8 cellular contexts compared by ENCODE assay signal in the genomic region with DNA sequence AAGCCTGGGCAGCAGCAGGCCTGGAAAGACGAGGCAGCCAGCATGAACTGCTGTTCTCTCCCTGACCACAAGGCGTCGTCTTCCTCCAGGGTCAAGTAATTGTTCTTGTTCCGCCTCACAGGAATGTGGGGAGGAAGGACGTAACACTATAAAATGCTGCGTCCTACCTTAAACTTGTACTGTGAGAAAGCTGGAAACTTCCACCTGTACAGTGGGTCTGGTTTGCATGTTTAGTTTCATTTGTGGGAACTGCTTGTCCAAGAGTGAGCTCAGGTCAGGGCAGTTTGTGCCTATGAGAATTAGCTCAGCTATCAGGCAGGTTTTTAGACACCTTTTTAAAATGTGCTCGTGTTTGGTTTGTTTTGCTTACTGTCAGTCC. TPM values are rescaled to one million over a fixed set of nuclear protein-coding genes. Genes with fewer than 3 reads are reported as not detected.
DNase-seq lines count a peak whose midpoint lies in the region; ATAC-seq and TF ChIP-seq lines count a peak whose summit lies in the region.

No MANE protein-coding gene starts in this region.

- H3K4me2 ChIP-seq in OCI-LY7 (ENCODE audit: low read length) = no peak overlapping the region

- TF ChIP-seq CTCF in CD14-positive monocyte (IDR thresholded peaks at IDR 0.05) (peak; percentile 86), OCI-LY7 (conservative IDR thresholded peaks at IDR 0.05; ENCODE audit: low read length) (peak; percentile 84), MCF 10A (IDR thresholded peaks at IDR 0.05; ENCODE audit: unreplicated experiment) (peak; percentile 91)

- H3K4me1 Mint-ChIP-seq in CD14-positive monocyte = peaks cover 1% of the 10 kb centered on the region
- H3K4me1 Mint-ChIP-seq in MCF 10A (ENCODE audit: insufficient read depth, unreplicated experiment) = peaks cover 7% of the 10 kb centered on the region

- H3K27me3 Mint-ChIP-seq in CD14-positive monocyte (ENCODE audit: low read depth in 3 of 3) (peaks cover 0 to 3% (median 0%) of the 10 kb centered on the region in 3 donors), MCF 10A (ENCODE audit: insufficient read depth, unreplicated experiment) (no peaks in the 10 kb centered on the region)

- CTCF ChIA-PET in OCI-LY7 (lab: Charles Lee; ENCODE audit: unreplicated experiment) = interaction anchor here (1.0 to 1.2 kb wide), 2 partner anchors 53 to 56 kb away, joined by 3 read pairs; no protein-coding TSS in a partner anchor
- CTCF ChIA-PET in MCF 10A (lab: Yijun Ruan, JAX) = interaction anchor here (0.6 to 7.0 kb wide), 73 partner anchors 8 to 785 kb away, joined by 3 to 110 read pairs (median 5); a partner anchor contains a TSS

- BruUV-seq in OCI-LY7 (replicated peaks; lab: Mats Ljungman, UMichigan) (no TSS peak), MCF 10A (replicated peaks; lab: Mats Ljungman, UMichigan) (no TSS peak)

- H3K4me3 Mint-ChIP-seq in CD14-positive monocyte (no peak overlapping the region), MCF 10A (ENCODE audit: unreplicated experiment) (no peak overlapping the region)

- H3K27ac ChIP-seq in OCI-LY7 (ENCODE audit: low read depth, low read length, poor library complexity, severe bottlenecking) = no peak overlapping the region

- peak; percentile 66 for ATAC-seq in GM18511 (IDR thresholded peaks at IDR 0.05; ENCODE audit: unreplicated experiment)
- ATAC-seq in HG02981 (IDR thresholded peaks at IDR 0.05; ENCODE audit: unreplicated experiment) = peak; percentile 63

- intact Hi-C loops in CD14-positive monocyte (cut with micrococcal nuclease) = loop anchor here (5.0 to 10.0 kb wide), 2 partner anchors 318 to 321 kb away; no protein-coding TSS in a partner anchor
- intact Hi-C loops in OCI-LY7 (cut with micrococcal nuclease; ENCODE audit: unreplicated experiment) = loop anchor here (1.0 kb wide), 1 partner anchor 320 kb away; no protein-coding TSS in a partner anchor
- intact Hi-C loops in MCF 10A (cut with micrococcal nuclease) = loop anchor here (1.0 to 10.0 kb wide), 7 partner anchors 52 to 378 kb away; no protein-coding TSS in a partner anchor

- no peaks in the 10 kb centered on the region for H3K79me2 ChIP-seq in OCI-LY7 (ENCODE audit: insufficient read depth, low read depth, low read length)

- no peaks in the 10 kb centered on the region for H3K9me2 ChIP-seq in OCI-LY7 (ENCODE audit: insufficient read depth, low read length)

- POLR2A ChIA-PET in OCI-LY7 (lab: Charles Lee) (interaction anchor here (1.8 to 1.9 kb wide), 2 partner anchors 9 to 55 kb away, joined by 7 to 9 read pairs; a partner anchor contains a TSS), MCF 10A (lab: Yijun Ruan, JAX) (interaction anchor here (2.2 kb wide), 1 partner anchor 8 kb away, joined by 4 read pairs; no protein-coding TSS in a partner anchor)

- H3K4me1 ChIP-seq in OCI-LY7 (ENCODE audit: insufficient read depth, low read length, poor library complexity, severe bottlenecking) = no peaks in the 10 kb centered on the region

- H4K20me1 ChIP-seq in OCI-LY7 (ENCODE audit: insufficient read depth, low read length) = no peaks in the 10 kb centered on the region; the same call in 1 of the 2 replicates

- no peaks in the 10 kb centered on the region for H3K9me3 ChIP-seq in OCI-LY7 (ENCODE audit: low read length)

- H2AFZ ChIP-seq in OCI-LY7 (ENCODE audit: low read length) = no peak overlapping the region

- H3K36me3 ChIP-seq in OCI-LY7 (ENCODE audit: insufficient read depth, low read length) = peaks cover 21% of the 10 kb centered on the region; the same call in 1 of the 2 replicates

- H3K27ac Mint-ChIP-seq in CD14-positive monocyte = peak overlapping the region in 1 of 7 donors; percentile 6
- H3K27ac Mint-ChIP-seq in MCF 10A (ENCODE audit: low read depth, unreplicated experiment) = no peak overlapping the region

- H3K9me3 Mint-ChIP-seq in CD14-positive monocyte = peaks cover 0 to 1% (median 0%) of the 10 kb centered on the region in 7 donors
- no peaks in the 10 kb centered on the region for H3K9me3 Mint-ChIP-seq in MCF 10A (ENCODE audit: unreplicated experiment)

- H3K36me3 Mint-ChIP-seq in CD14-positive monocyte (peaks cover 36 to 40% of the 10 kb centered on the region in 2 donors), MCF 10A (ENCODE audit: insufficient read depth, unreplicated experiment) (peaks cover 37% of the 10 kb centered on the region)

- no peak overlapping the region for H3K4me3 ChIP-seq in OCI-LY7 (ENCODE audit: low read depth, low read length, poor library complexity, severe bottlenecking)

- DNase-seq in CD14-positive monocyte (ENCODE audit: low spot score) = peak; percentile 51
- peak; percentile 50 for DNase-seq in OCI-LY7 (ENCODE audit: low spot score)
- DNase-seq in MCF 10A (ENCODE audit: unreplicated experiment) = peak; percentile 75
- peak; percentile 80 for DNase-seq in kidney tubule cell (ENCODE audit: low spot score)
- DNase-seq in stimulated activated CD8-positive, alpha-beta memory T cell treated with anti-CD3 and anti-CD28 coated beads, Interleukin-2, amount 100 ng/mL, for 48 hours (ENCODE audit: low read depth in 2 of 2) = peak; percentile 2 to 13
- DNase-seq in stimulated activated naive CD4-positive, alpha-beta T cell (lab: John Stamatoyannopoulos, UW) = no peak

RNA-seq across cellular contexts. Expression of a gene that starts 55.2 kb away (rescaled TPM):
- polyA plus RNA-seq in CD14-positive monocyte = 10 to 100 TPM; 12.7 to 15.7 TPM
- 14.3 and 16.5 TPM in 2 replicates for total RNA-seq in OCI-LY7 (2014; rRNA removed; shearing (Covaris generic))
- total RNA-seq in OCI-LY7 (2022) (10.8 and 11.3 TPM in 2 replicates), MCF 10A (2022) (26.1 and 30.1 TPM in 2 replicates)

Comparison
In these comparisons a context has a peak if more than half of its experiments do, and no peak if none do; other contexts are left out.
1. DNase-seq: peak in CD14-positive monocyte (single experiment), OCI-LY7 (single experiment), MCF 10A (single experiment), kidney tubule cell (single experiment) and stimulated activated CD8-positive, alpha-beta memory T cell treated with anti-CD3 and anti-CD28 coated beads, Interleukin-2, amount 100 ng/mL, for 48 hours (2 of 2); none in stimulated activated naive CD4-positive, alpha-beta T cell (0 of 6).
2. Peak in every context shown above with its lines, with median percentiles within 50 percentile points of each other: CTCF ChIP-seq.